In genomic region chr18:63366270-63366990, GRCh38 we compare ENCODE assay signal across 1 cellular context.
A peak's percentile ranks its signal among the peaks of the same experiment; 100 is the strongest.
TF ChIP-seq lines count a peak whose summit lies in the region.

No MANE protein-coding gene starts in this region.

TF ChIP-seq in HEK293, 187 proteins besides CTCF, POLR2A, EP300 and RAD21 (continued from another document and continues in another):
- no peak for TF ChIP-seq ZBTB44 (tag by site-specific recombination; IDR thresholded peaks at IDR 0.05)
- no peak for TF ChIP-seq ZNF596 (tag by site-specific recombination; IDR thresholded peaks at IDR 0.05)
- peak; percentile 66 for TF ChIP-seq ZBTB26 (tag by site-specific recombination; optimal IDR thresholded peaks at IDR 0.05)
- TF ChIP-seq RBAK (tag by site-specific recombination; IDR thresholded peaks at IDR 0.05): 0 out of 2 replicates have a peak, but pooled peaks have one; percentile 23
- no peak for TF ChIP-seq ZNF785 (tag by site-specific recombination; IDR thresholded peaks at IDR 0.05)
- TF ChIP-seq INSM2 (tag by site-specific recombination; IDR thresholded peaks at IDR 0.05): no peak
- TF ChIP-seq ZNF280C (tag by site-specific recombination; IDR thresholded peaks at IDR 0.05): no peak
- peak; percentile 35; the same call in 1 of the 2 replicates for TF ChIP-seq ZNF76 (tag by site-specific recombination; IDR thresholded peaks at IDR 0.05; ENCODE audit: borderline replicate concordance, low read depth)
- no peak for TF ChIP-seq ZNF148 (tag by site-specific recombination; IDR thresholded peaks at IDR 0.05; ENCODE audit: borderline replicate concordance)
- peak; percentile 44 for TF ChIP-seq SP2 (tag by site-specific recombination; IDR thresholded peaks at IDR 0.05)
- no peak for TF ChIP-seq ZNF302 (tag by site-specific recombination; IDR thresholded peaks at IDR 0.05; ENCODE audit: low read depth)
- TF ChIP-seq ZFP37 (tag by site-specific recombination; IDR thresholded peaks at IDR 0.05): peak; percentile 69
- no peak for TF ChIP-seq ZBTB49 (tag by site-specific recombination; IDR thresholded peaks at IDR 0.05; ENCODE audit: low read depth)
- no peak for TF ChIP-seq ZBTB8A (tag by site-specific recombination; IDR thresholded peaks at IDR 0.05)
- 0 out of 2 replicates have a peak, but pooled peaks have one; percentile 7 for TF ChIP-seq ZNF777 (tag by site-specific recombination; IDR thresholded peaks at IDR 0.05; ENCODE audit: borderline replicate concordance)
- no peak for TF ChIP-seq ZNF677 (tag by site-specific recombination; IDR thresholded peaks at IDR 0.05)
- TF ChIP-seq PRDM1 (tag by site-specific recombination; IDR thresholded peaks at IDR 0.05): no peak
- no peak for TF ChIP-seq AEBP2 (tag by site-specific recombination; IDR thresholded peaks at IDR 0.05; ENCODE audit: borderline replicate concordance)
- TF ChIP-seq ZNF10 (tag by site-specific recombination; IDR thresholded peaks at IDR 0.05): no peak
- no peak for TF ChIP-seq KLF8 (tag by site-specific recombination; IDR thresholded peaks at IDR 0.05)
- 0 out of 2 replicates have a peak, but pooled peaks have one; percentile 7 for TF ChIP-seq ZBTB48 (tag by site-specific recombination; IDR thresholded peaks at IDR 0.05)
- TF ChIP-seq TCF7L2 (IDR thresholded peaks at IDR 0.05; ENCODE audit: borderline replicate concordance, low read depth, low read length): no peak
- TF ChIP-seq GLIS2 (tag by site-specific recombination; IDR thresholded peaks at IDR 0.05): 0 out of 2 replicates have a peak, but pooled peaks have one; percentile 29
- 0 out of 2 replicates have a peak, but pooled peaks have one; percentile 17 for TF ChIP-seq ZNF629 (tag by site-specific recombination; IDR thresholded peaks at IDR 0.05)
- no peak for TF ChIP-seq ZNF23 (tag by site-specific recombination; IDR thresholded peaks at IDR 0.05; ENCODE audit: borderline replicate concordance)
- TF ChIP-seq ZBTB6 (tag by site-specific recombination; IDR thresholded peaks at IDR 0.05): no peak
- no peak for TF ChIP-seq YY2 (tag by site-specific recombination; IDR thresholded peaks at IDR 0.05)
- no peak for TF ChIP-seq ZNF16 (tag by site-specific recombination; IDR thresholded peaks at IDR 0.05; ENCODE audit: low read depth)
- TF ChIP-seq ATF2 (tag by site-specific recombination; IDR thresholded peaks at IDR 0.05; ENCODE audit: low read depth): no peak
- TF ChIP-seq KLF9 (tag by site-specific recombination; IDR thresholded peaks at IDR 0.05; ENCODE audit: low read depth): peak; percentile 6; the same call in 1 of the 2 replicates
- TF ChIP-seq ZSCAN30 (tag by site-specific recombination; IDR thresholded peaks at IDR 0.05): no peak
- no peak for TF ChIP-seq ZSCAN5A (tag by site-specific recombination; IDR thresholded peaks at IDR 0.05)
- TF ChIP-seq ZNF580 (tag by site-specific recombination; IDR thresholded peaks at IDR 0.05): no peak
